8 cellular contexts compared by ENCODE assay signal in the genomic region with DNA sequence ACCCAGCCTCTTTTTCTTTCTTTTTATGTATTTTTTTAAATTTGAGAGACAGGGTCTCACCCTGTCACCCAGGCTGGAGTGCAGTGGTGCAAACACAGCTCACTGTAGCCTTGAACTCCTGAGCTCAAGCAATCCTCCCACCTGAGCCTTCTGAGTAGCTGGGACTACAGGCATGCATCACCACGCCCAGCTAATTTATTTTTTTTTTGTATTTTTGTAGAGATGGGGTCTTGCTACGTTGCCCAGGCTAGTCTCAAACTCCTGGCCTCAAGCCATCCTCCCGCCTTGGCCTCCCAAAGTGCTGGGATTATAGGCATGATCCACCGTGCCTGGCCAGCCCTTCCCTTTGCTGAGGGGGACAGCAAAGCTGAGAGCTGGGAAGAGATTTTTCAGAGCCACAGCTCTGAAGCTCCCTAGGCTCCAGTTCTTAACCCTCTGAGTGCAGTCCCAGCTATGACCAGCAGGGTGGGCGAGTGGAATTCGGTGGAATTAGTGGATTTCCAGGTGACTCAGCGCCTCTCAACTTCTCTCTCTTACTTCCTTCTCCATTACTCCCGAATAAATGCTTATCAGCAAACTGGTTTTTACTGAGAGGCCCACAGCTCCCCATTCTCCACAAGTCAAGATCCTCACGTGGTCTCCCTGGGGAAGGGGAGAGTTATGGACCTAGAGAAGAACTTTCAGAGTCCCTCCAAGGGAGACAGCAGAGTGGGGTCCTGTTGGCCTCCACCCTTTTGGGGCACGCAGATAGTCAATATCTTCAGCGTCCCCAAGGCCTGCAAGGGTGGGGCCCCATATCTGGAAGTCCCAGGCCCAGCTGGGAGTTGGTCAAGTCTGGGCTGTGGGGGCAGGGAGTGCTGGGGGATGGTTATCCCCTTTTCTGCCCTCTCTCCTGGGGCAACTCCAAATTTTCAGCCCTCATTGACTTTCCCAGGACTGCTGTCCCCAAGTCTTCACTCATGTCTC. TPM values are rescaled to one million over a fixed set of nuclear protein-coding genes. Genes with fewer than 3 reads are reported as not detected.
DNase-seq lines count a peak whose midpoint lies in the region; ATAC-seq and TF ChIP-seq lines count a peak whose summit lies in the region.

No MANE protein-coding gene starts in this region.

- H3K9me3 Mint-ChIP-seq in Calu3 (ENCODE audit: low read depth, unreplicated experiment) = no peaks in the 10 kb centered on the region
- H3K9me3 Mint-ChIP-seq in activated T-helper 1 cell treated with anti-CD3 and anti-CD28 coated beads, Interleukin-12 subunit alpha, Interleukin-12 subunit beta, Interleukin-2, Interleukin-4 antibody, amounts not matched to agents 30 ng/mL and 10 ng/mL and 1 ng/mL, durations not matched to agents 14 hours and 24 hours and 36 hours = no peaks in the 10 kb centered on the region
- no peaks in the 10 kb centered on the region for H3K9me3 Mint-ChIP-seq in naive thymus-derived CD8-positive, alpha-beta T cell

- H3K27me3 ChIP-seq in PC-9 (ENCODE audit: insufficient read depth, low read depth) (no peaks in the 10 kb centered on the region), fibroblast of lung (ENCODE audit: control insufficient read depth, insufficient read depth, low read length) (no peaks in the 10 kb centered on the region)

- H3K9ac ChIP-seq in fibroblast of lung (ENCODE audit: insufficient read depth, low read length) = no peak overlapping the region

- peaks cover 31% of the 10 kb centered on the region for H3F3A ChIP-seq in PC-9 (ENCODE audit: insufficient read depth, low read depth)

- H3K27ac Mint-ChIP-seq in Calu3 (ENCODE audit: unreplicated experiment) = peak overlapping the region; percentile 83
- H3K27ac Mint-ChIP-seq in activated T-helper 1 cell treated with anti-CD3 and anti-CD28 coated beads, Interleukin-12 subunit alpha, Interleukin-12 subunit beta, Interleukin-2, Interleukin-4 antibody, amounts not matched to agents 30 ng/mL and 10 ng/mL and 1 ng/mL, durations not matched to agents 14 hours and 24 hours and 36 hours = no peak overlapping the region
- H3K27ac Mint-ChIP-seq in naive thymus-derived CD8-positive, alpha-beta T cell = peak overlapping the region in 6 of 10 donors; percentile 35 to 96 (median 86)

- H3K36me3 ChIP-seq in PC-9 (ENCODE audit: low read depth) (no peaks in the 10 kb centered on the region), fibroblast of lung (ENCODE audit: control insufficient read depth, insufficient read depth, low read length) (no peaks in the 10 kb centered on the region)

- H3K36me3 Mint-ChIP-seq in Calu3 (ENCODE audit: insufficient read depth, unreplicated experiment) = peaks cover 25% of the 10 kb centered on the region
- H3K36me3 Mint-ChIP-seq in activated T-helper 1 cell treated with anti-CD3 and anti-CD28 coated beads, Interleukin-12 subunit alpha, Interleukin-12 subunit beta, Interleukin-2, Interleukin-4 antibody, amounts not matched to agents 30 ng/mL and 10 ng/mL and 1 ng/mL, durations not matched to agents 14 hours and 24 hours and 36 hours (ENCODE audit: low read depth) = peaks cover 6% of the 10 kb centered on the region
- no peaks in the 10 kb centered on the region for H3K36me3 Mint-ChIP-seq in naive thymus-derived CD8-positive, alpha-beta T cell

- H3K4me1 Mint-ChIP-seq in Calu3 (ENCODE audit: low read depth, unreplicated experiment) = peaks cover 32% of the 10 kb centered on the region
- H3K4me1 Mint-ChIP-seq in activated T-helper 1 cell treated with anti-CD3 and anti-CD28 coated beads, Interleukin-12 subunit alpha, Interleukin-12 subunit beta, Interleukin-2, Interleukin-4 antibody, amounts not matched to agents 30 ng/mL and 10 ng/mL and 1 ng/mL, durations not matched to agents 14 hours and 24 hours and 36 hours (ENCODE audit: low read depth) = peaks cover 28% of the 10 kb centered on the region
- peaks cover 25 to 42% (median 28%) of the 10 kb centered on the region in 4 donors for H3K4me1 Mint-ChIP-seq in naive thymus-derived CD8-positive, alpha-beta T cell

- H3K4me2 ChIP-seq in PC-9 (peak overlapping the region; percentile 83), fibroblast of lung (ENCODE audit: extremely low read depth, insufficient read depth, low read length) (peak overlapping the region; percentile 92)

- DNase-seq in Calu3 = peak; percentile 97
- DNase-seq in Jurkat, Clone E6-1 (ENCODE audit: low read depth, low spot score) = peak; percentile 61
- peak; percentile 89 to 93 for DNase-seq in PC-9
- peak; percentile 56 for DNase-seq in activated T-helper 1 cell treated with anti-CD3 and anti-CD28 coated beads, Interleukin-12 subunit alpha, Interleukin-12 subunit beta, Interleukin-2, Interleukin-4 antibody, amounts not matched to agents 30 ng/mL and 10 ng/mL and 1 ng/mL, durations not matched to agents 14 hours and 24 hours and 36 hours (ENCODE audit: low spot score)
- peak; percentile 85 to 87 for DNase-seq in fibroblast of lung (ENCODE audit: low read depth in 2 of 2)
- peak; percentile 46 to 81 (median 63) for DNase-seq in naive thymus-derived CD8-positive, alpha-beta T cell
- peak; percentile 23 to 69 (median 62) for DNase-seq in stimulated activated naive CD4-positive, alpha-beta T cell (lab: John Stamatoyannopoulos, UW)

- no peak for ATAC-seq in naive thymus-derived CD8-positive, alpha-beta T cell
- ATAC-seq in HG02973 (IDR thresholded peaks at IDR 0.05; ENCODE audit: unreplicated experiment) = no peak

- CTCF ChIA-PET in Calu3 (lab: Charles Lee) = interaction anchor here (0.5 to 3.8 kb wide), 27 partner anchors 12 to 182 kb away, joined by 3 to 29 read pairs (median 4); partner anchors contain the start of gene SERTAD1
- CTCF ChIA-PET in PC-9 (lab: Charles Lee) = interaction anchor here (0.6 to 2.3 kb wide), 14 partner anchors 22 to 612 kb away, joined by 3 to 15 read pairs (median 4); no protein-coding TSS in a partner anchor

- H4K20me1 ChIP-seq in PC-9 (ENCODE audit: insufficient read depth) (no peaks in the 10 kb centered on the region), fibroblast of lung (ENCODE audit: control insufficient read depth, extremely low read depth, insufficient read depth, low read length) (no peaks in the 10 kb centered on the region)

- peaks cover 17% of the 10 kb centered on the region for H3K27me3 Mint-ChIP-seq in Calu3 (ENCODE audit: unreplicated experiment)
- H3K27me3 Mint-ChIP-seq in activated T-helper 1 cell treated with anti-CD3 and anti-CD28 coated beads, Interleukin-12 subunit alpha, Interleukin-12 subunit beta, Interleukin-2, Interleukin-4 antibody, amounts not matched to agents 30 ng/mL and 10 ng/mL and 1 ng/mL, durations not matched to agents 14 hours and 24 hours and 36 hours (ENCODE audit: insufficient read depth) = peaks cover 27% of the 10 kb centered on the region
- H3K27me3 Mint-ChIP-seq in naive thymus-derived CD8-positive, alpha-beta T cell = peaks cover 5 to 11% (median 8%) of the 10 kb centered on the region in 5 donors

- H3K4me3 Mint-ChIP-seq in Calu3 (ENCODE audit: low read depth, unreplicated experiment) = peak overlapping the region; percentile 99
- H3K4me3 Mint-ChIP-seq in activated T-helper 1 cell treated with anti-CD3 and anti-CD28 coated beads, Interleukin-12 subunit alpha, Interleukin-12 subunit beta, Interleukin-2, Interleukin-4 antibody, amounts not matched to agents 30 ng/mL and 10 ng/mL and 1 ng/mL, durations not matched to agents 14 hours and 24 hours and 36 hours = peak overlapping the region; percentile 77
- peak overlapping the region in 9 of 10 donors; percentile 78 to 94 (median 88) for H3K4me3 Mint-ChIP-seq in naive thymus-derived CD8-positive, alpha-beta T cell

- H2AFZ ChIP-seq in PC-9 (peak overlapping the region; percentile 83), fibroblast of lung (ENCODE audit: low read length) (peak overlapping the region; percentile 42)

- H3K9me2 ChIP-seq in PC-9 (ENCODE audit: insufficient read depth) = no peaks in the 10 kb centered on the region

- intact Hi-C loops in Calu3 (cut with micrococcal nuclease; ENCODE audit: unreplicated experiment) = loop anchor here (5.0 to 10.0 kb wide), 2 partner anchors 63 to 130 kb away; no protein-coding TSS in a partner anchor
- intact Hi-C loops in PC-9 (cut with micrococcal nuclease; ENCODE audit: unreplicated experiment) = loop anchor here (1.0 to 5.0 kb wide), 6 partner anchors 20 to 140 kb away; partner anchors contain the start of genes C19orf47, PLD3 and SERTAD3
- intact Hi-C loops in activated T-helper 1 cell treated with anti-CD3 and anti-CD28 coated beads, Interleukin-12 subunit alpha, Interleukin-12 subunit beta, Interleukin-2, Interleukin-4 antibody, amounts not matched to agents 30 ng/mL and 10 ng/mL and 1 ng/mL, durations not matched to agents 14 hours and 24 hours and 36 hours (cut with micrococcal nuclease) = loop anchor here (1.0 to 10.0 kb wide), 11 partner anchors 20 to 493 kb away; partner anchors contain the start of genes AKT2, C19orf47, COQ8B and ITPKC

- peaks cover 22% of the 10 kb centered on the region for H3K4me1 ChIP-seq in PC-9 (replicated peaks; ENCODE audit: insufficient read depth)
- peaks cover 12% of the 10 kb centered on the region for H3K4me1 ChIP-seq in fibroblast of lung (ENCODE audit: control insufficient read depth, extremely low read depth, insufficient read depth, low read length)

- POLR2A ChIA-PET in PC-9 (lab: Charles Lee; ENCODE audit: unreplicated experiment) = interaction anchor here (0.6 to 1.7 kb wide), 11 partner anchors 31 to 889 kb away, joined by 3 to 17 read pairs (median 6); partner anchors contain the start of genes C19orf47, PLD3 and SERTAD1
- POLR2A ChIA-PET in naive thymus-derived CD8-positive, alpha-beta T cell (lab: Charles Lee) = interaction anchor here (0.6 to 3.2 kb wide), 11 partner anchors 16 to 649 kb away, joined by 3 to 21 read pairs (median 6); partner anchors contain the start of genes AKT2, C19orf47, LTBP4 and PLD3

- H3K79me2 ChIP-seq in PC-9 (ENCODE audit: low read depth) (peaks cover 40% of the 10 kb centered on the region), fibroblast of lung (ENCODE audit: control insufficient read depth, insufficient read depth, low read length) (no peaks in the 10 kb centered on the region)

- no TSS peak for BruUV-seq in Calu3 (replicated peaks; lab: Mats Ljungman, UMichigan)
- TSS peak; percentile 93 for BruUV-seq in PC-9 (replicated peaks; lab: Mats Ljungman, UMichigan)

- peak overlapping the region; percentile 66 for H3K4me3 ChIP-seq in Jurkat, Clone E6-1 (ENCODE audit: low read length)
- H3K4me3 ChIP-seq in PC-9 (peak overlapping the region; percentile 82), fibroblast of lung (replicated peaks in 1 of 4; ENCODE audit: control extremely low read depth in 1 of 4, insufficient read depth in 1 of 4, low read depth in 3 of 4, low read length in 4 of 4) (peak overlapping the region; percentile 76 to 87 (median 80))

- no peaks in the 10 kb centered on the region for H3K9me3 ChIP-seq in PC-9 (ENCODE audit: insufficient read depth, low read depth)
- H3K9me3 ChIP-seq in fibroblast of lung (ENCODE audit: control insufficient read depth, insufficient read depth, low read depth, low read length) = no peaks in the 10 kb centered on the region

- TF ChIP-seq CTCF in Calu3 (IDR thresholded peaks at IDR 0.05; ENCODE audit: unreplicated experiment) (peak; percentile 92), PC-9 (conservative IDR thresholded peaks at IDR 0.05) (peak; percentile 94), fibroblast of lung (conservative IDR thresholded peaks at IDR 0.05 in 1 of 2, IDR thresholded peaks at IDR 0.05 in 1 of 2; ENCODE audit: low read depth in 1 of 2, low read length in 2 of 2) (peak; percentile 91 to 92)

- H3K27ac ChIP-seq in PC-9 (peak overlapping the region; percentile 98), fibroblast of lung (ENCODE audit: insufficient read depth, low read length) (peak overlapping the region; percentile 83)

RNA-seq across cellular contexts. Expression of gene BLVRB, which starts 1.2 kb away (rescaled TPM):
- total RNA-seq in Calu3 (2022) = 107 and 118 TPM in 2 replicates
- 26.5 TPM for polyA plus RNA-seq in Jurkat, Clone E6-1 (2012; ENCODE audit: insufficient read depth, insufficient read length)
- total RNA-seq in PC-9 (2021) = 204 and 239 TPM in 2 replicates
- total RNA-seq in activated T-helper 1 cell treated with anti-CD3 and anti-CD28 coated beads, Interleukin-12 subunit alpha, Interleukin-12 subunit beta, Interleukin-2, Interleukin-4 antibody, amounts not matched to agents 30 ng/mL and 10 ng/mL and 1 ng/mL, durations not matched to agents 14 hours and 24 hours and 36 hours = 6.1 and 8.2 TPM in 2 replicates
- total RNA-seq in fibroblast of lung = 105 and 145 TPM in 2 replicates
- 40.0 and 50.8 TPM in 2 replicates for polyA plus RNA-seq in fibroblast of lung
- polyA plus RNA-seq in fibroblast of lung (2012) = 75.5 and 101 TPM in 2 replicates
- polyA minus RNA-seq in fibroblast of lung (ENCODE audit: low replicate concordance) = 127 and 144 TPM in 2 replicates
- 10 to 100 TPM; 11.8 to 12.8 TPM for total RNA-seq in naive thymus-derived CD8-positive, alpha-beta T cell
- 10 to 100 TPM; 17.3 to 27.8 (median 22.6) TPM for polyA plus RNA-seq in naive thymus-derived CD8-positive, alpha-beta T cell

RNA-seq across cellular contexts. Expression of gene SPTBN4, which starts 2.5 kb away (rescaled TPM):
- total RNA-seq in Calu3 (2022) (0.80 and 1.3 TPM in 2 replicates), PC-9 (2021) (0.48 and 0.85 TPM in 2 replicates), fibroblast of lung (3.9 and 6.6 TPM in 2 replicates)
- 2.2 TPM for polyA plus RNA-seq in Jurkat, Clone E6-1 (2012; ENCODE audit: insufficient read depth, insufficient read length)
- 0.21 and 0.69 TPM in 2 replicates for total RNA-seq in activated T-helper 1 cell treated with anti-CD3 and anti-CD28 coated beads, Interleukin-12 subunit alpha, Interleukin-12 subunit beta, Interleukin-2, Interleukin-4 antibody, amounts not matched to agents 30 ng/mL and 10 ng/mL and 1 ng/mL, durations not matched to agents 14 hours and 24 hours and 36 hours
- polyA plus RNA-seq in fibroblast of lung = 1.3 and 2.0 TPM in 2 replicates
- polyA plus RNA-seq in fibroblast of lung (2012) = 1.7 and 3.7 TPM in 2 replicates
- 0.08 and 0.89 TPM in 2 replicates for polyA minus RNA-seq in fibroblast of lung (ENCODE audit: low replicate concordance)
- total RNA-seq in naive thymus-derived CD8-positive, alpha-beta T cell = under 1 TPM; 0.47 to 0.62 TPM
- polyA plus RNA-seq in naive thymus-derived CD8-positive, alpha-beta T cell = under 1 TPM in 1 of 3 donors, not detected in 2; 0.13 TPM

RNA-seq across cellular contexts. Expression of gene SERTAD3, which starts 20.2 kb away (rescaled TPM):
- total RNA-seq in Calu3 (2022) = 51.9 and 56.7 TPM in 2 replicates
- 7.3 TPM for polyA plus RNA-seq in Jurkat, Clone E6-1 (2012; ENCODE audit: insufficient read depth, insufficient read length)
- 35.9 and 41.4 TPM in 2 replicates for total RNA-seq in PC-9 (2021)
- 6.4 and 10.0 TPM in 2 replicates for total RNA-seq in activated T-helper 1 cell treated with anti-CD3 and anti-CD28 coated beads, Interleukin-12 subunit alpha, Interleukin-12 subunit beta, Interleukin-2, Interleukin-4 antibody, amounts not matched to agents 30 ng/mL and 10 ng/mL and 1 ng/mL, durations not matched to agents 14 hours and 24 hours and 36 hours
- 22.3 and 23.6 TPM in 2 replicates for total RNA-seq in fibroblast of lung
- 15.1 and 24.8 TPM in 2 replicates for polyA plus RNA-seq in fibroblast of lung
- polyA plus RNA-seq in fibroblast of lung (2012) = 16.5 and 21.9 TPM in 2 replicates
- polyA minus RNA-seq in fibroblast of lung (ENCODE audit: low replicate concordance) = 15.4 and 44.3 TPM in 2 replicates
- 10 to 100 TPM in 1 of 2 experiments, 1 to 10 TPM in 1; 9.5 to 10.6 TPM for total RNA-seq in naive thymus-derived CD8-positive, alpha-beta T cell
- polyA plus RNA-seq in naive thymus-derived CD8-positive, alpha-beta T cell = 1 to 10 TPM; 2.3 to 9.2 (median 2.9) TPM

RNA-seq across cellular contexts. Expression of gene SERTAD1, which starts 38.5 kb away (rescaled TPM):
- total RNA-seq in Calu3 (2022) = 12.3 and 15.4 TPM in 2 replicates
- 2.6 TPM for polyA plus RNA-seq in Jurkat, Clone E6-1 (2012; ENCODE audit: insufficient read depth, insufficient read length)
- total RNA-seq in PC-9 (2021) = 7.8 and 8.5 TPM in 2 replicates
- total RNA-seq in activated T-helper 1 cell treated with anti-CD3 and anti-CD28 coated beads, Interleukin-12 subunit alpha, Interleukin-12 subunit beta, Interleukin-2, Interleukin-4 antibody, amounts not matched to agents 30 ng/mL and 10 ng/mL and 1 ng/mL, durations not matched to agents 14 hours and 24 hours and 36 hours = 18.3 and 19.4 TPM in 2 replicates
- 19.2 and 27.2 TPM in 2 replicates for total RNA-seq in fibroblast of lung
- 7.2 and 12.7 TPM in 2 replicates for polyA plus RNA-seq in fibroblast of lung
- 10.2 and 18.3 TPM in 2 replicates for polyA plus RNA-seq in fibroblast of lung (2012)
- polyA minus RNA-seq in fibroblast of lung (ENCODE audit: low replicate concordance) = 3.7 and 7.2 TPM in 2 replicates
- 1 to 10 TPM; 6.2 to 8.1 TPM for total RNA-seq in naive thymus-derived CD8-positive, alpha-beta T cell
- polyA plus RNA-seq in naive thymus-derived CD8-positive, alpha-beta T cell = 10 to 100 TPM in 1 of 3 donors, 1 to 10 TPM in 2; 2.6 to 10.4 (median 3.5) TPM

RNA-seq across cellular contexts. Expression of gene PRX, which starts 51.2 kb away (rescaled TPM):
- total RNA-seq in Calu3 (2022) (1.6 and 1.8 TPM in 2 replicates), PC-9 (2021) (6.6 and 9.2 TPM in 2 replicates), fibroblast of lung (3.1 and 3.6 TPM in 2 replicates)
- 3.0 TPM for polyA plus RNA-seq in Jurkat, Clone E6-1 (2012; ENCODE audit: insufficient read depth, insufficient read length)
- total RNA-seq in activated T-helper 1 cell treated with anti-CD3 and anti-CD28 coated beads, Interleukin-12 subunit alpha, Interleukin-12 subunit beta, Interleukin-2, Interleukin-4 antibody, amounts not matched to agents 30 ng/mL and 10 ng/mL and 1 ng/mL, durations not matched to agents 14 hours and 24 hours and 36 hours = 0.99 and 1.7 TPM in 2 replicates
- polyA plus RNA-seq in fibroblast of lung = 0.84 and 0.91 TPM in 2 replicates
- polyA plus RNA-seq in fibroblast of lung (2012) = 1.5 and 1.9 TPM in 2 replicates
- polyA minus RNA-seq in fibroblast of lung (ENCODE audit: low replicate concordance) = 0.94 and 2.0 TPM in 2 replicates
- total RNA-seq in naive thymus-derived CD8-positive, alpha-beta T cell = 1 to 10 TPM; 3.8 to 4.0 TPM
- polyA plus RNA-seq in naive thymus-derived CD8-positive, alpha-beta T cell = under 1 TPM; 0.39 to 0.49 (median 0.44) TPM
